ENCODE assay signal across 1 cellular context in genomic region chr7:134454277-134454676, GRCh38.
TF ChIP-seq lines count a peak whose summit lies in the region.

No MANE protein-coding gene starts in this region.

TF ChIP-seq in IMR-90, 13 proteins besides CTCF, POLR2A, EP300 and RAD21:
- TF ChIP-seq NFE2L2 (IDR thresholded peaks at IDR 0.05; ENCODE audit: low read depth, low read length), result no peak
- TF ChIP-seq MAFK (IDR thresholded peaks at IDR 0.05; ENCODE audit: low read depth, low read length), result no peak
- no peak for TF ChIP-seq RFX5 (IDR thresholded peaks at IDR 0.05; ENCODE audit: low read depth, low read length)
- peak; percentile 56 for TF ChIP-seq CEBPB (IDR thresholded peaks at IDR 0.05; ENCODE audit: low read depth, low read length)
- TF ChIP-seq BHLHE40 (IDR thresholded peaks at IDR 0.05; ENCODE audit: low read depth, low read length), result no peak
